In the genomic region with DNA sequence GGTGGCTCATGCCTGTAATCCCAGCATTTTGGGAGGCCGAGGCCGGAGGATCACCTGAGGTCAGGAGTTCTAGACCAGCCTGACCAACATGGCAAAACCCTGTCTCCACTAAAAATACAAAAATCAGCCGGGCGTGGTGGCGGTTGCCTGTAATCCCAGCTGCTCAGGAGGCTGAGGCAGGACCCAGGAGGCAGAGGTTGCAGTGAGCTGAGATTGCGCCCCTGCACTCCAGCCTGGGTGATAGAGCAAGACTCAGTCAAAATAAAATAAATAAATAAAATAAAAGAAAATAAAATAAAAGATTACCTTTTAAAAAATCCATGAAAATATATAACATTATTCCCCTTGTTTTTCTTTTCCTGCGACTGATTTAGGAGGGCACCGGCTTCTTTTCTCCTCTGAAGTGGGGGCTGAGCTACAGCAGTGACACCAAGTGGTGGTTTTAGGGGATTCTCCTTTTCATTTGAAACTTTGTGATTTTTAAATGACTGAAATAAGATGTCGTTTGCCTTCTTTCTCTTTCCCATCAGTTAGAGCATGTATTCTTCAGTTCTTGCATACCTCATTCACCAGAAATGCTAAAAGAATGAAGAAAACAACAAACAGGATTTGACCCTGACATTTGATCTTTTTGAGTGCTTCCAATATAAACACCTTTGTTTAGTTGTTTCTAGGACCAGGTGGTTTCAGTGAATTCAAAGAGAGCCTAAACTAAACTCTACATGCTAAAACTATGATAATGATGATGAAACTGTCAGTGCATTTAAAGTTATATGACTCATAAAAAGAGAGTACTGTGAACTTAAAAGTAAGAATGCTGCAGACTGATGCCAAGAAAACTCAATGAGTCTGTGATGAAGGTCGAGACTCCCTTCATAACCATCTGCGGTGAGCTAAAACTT, we compare ENCODE assay signal across 2 cellular contexts.
TF ChIP-seq lines count a peak whose summit lies in the region.

No MANE protein-coding gene starts in this region.

TF ChIP-seq in GM23338, 12 proteins besides CTCF, POLR2A, EP300 and RAD21 (continued from another document):
- TF ChIP-seq, protein P1, sequence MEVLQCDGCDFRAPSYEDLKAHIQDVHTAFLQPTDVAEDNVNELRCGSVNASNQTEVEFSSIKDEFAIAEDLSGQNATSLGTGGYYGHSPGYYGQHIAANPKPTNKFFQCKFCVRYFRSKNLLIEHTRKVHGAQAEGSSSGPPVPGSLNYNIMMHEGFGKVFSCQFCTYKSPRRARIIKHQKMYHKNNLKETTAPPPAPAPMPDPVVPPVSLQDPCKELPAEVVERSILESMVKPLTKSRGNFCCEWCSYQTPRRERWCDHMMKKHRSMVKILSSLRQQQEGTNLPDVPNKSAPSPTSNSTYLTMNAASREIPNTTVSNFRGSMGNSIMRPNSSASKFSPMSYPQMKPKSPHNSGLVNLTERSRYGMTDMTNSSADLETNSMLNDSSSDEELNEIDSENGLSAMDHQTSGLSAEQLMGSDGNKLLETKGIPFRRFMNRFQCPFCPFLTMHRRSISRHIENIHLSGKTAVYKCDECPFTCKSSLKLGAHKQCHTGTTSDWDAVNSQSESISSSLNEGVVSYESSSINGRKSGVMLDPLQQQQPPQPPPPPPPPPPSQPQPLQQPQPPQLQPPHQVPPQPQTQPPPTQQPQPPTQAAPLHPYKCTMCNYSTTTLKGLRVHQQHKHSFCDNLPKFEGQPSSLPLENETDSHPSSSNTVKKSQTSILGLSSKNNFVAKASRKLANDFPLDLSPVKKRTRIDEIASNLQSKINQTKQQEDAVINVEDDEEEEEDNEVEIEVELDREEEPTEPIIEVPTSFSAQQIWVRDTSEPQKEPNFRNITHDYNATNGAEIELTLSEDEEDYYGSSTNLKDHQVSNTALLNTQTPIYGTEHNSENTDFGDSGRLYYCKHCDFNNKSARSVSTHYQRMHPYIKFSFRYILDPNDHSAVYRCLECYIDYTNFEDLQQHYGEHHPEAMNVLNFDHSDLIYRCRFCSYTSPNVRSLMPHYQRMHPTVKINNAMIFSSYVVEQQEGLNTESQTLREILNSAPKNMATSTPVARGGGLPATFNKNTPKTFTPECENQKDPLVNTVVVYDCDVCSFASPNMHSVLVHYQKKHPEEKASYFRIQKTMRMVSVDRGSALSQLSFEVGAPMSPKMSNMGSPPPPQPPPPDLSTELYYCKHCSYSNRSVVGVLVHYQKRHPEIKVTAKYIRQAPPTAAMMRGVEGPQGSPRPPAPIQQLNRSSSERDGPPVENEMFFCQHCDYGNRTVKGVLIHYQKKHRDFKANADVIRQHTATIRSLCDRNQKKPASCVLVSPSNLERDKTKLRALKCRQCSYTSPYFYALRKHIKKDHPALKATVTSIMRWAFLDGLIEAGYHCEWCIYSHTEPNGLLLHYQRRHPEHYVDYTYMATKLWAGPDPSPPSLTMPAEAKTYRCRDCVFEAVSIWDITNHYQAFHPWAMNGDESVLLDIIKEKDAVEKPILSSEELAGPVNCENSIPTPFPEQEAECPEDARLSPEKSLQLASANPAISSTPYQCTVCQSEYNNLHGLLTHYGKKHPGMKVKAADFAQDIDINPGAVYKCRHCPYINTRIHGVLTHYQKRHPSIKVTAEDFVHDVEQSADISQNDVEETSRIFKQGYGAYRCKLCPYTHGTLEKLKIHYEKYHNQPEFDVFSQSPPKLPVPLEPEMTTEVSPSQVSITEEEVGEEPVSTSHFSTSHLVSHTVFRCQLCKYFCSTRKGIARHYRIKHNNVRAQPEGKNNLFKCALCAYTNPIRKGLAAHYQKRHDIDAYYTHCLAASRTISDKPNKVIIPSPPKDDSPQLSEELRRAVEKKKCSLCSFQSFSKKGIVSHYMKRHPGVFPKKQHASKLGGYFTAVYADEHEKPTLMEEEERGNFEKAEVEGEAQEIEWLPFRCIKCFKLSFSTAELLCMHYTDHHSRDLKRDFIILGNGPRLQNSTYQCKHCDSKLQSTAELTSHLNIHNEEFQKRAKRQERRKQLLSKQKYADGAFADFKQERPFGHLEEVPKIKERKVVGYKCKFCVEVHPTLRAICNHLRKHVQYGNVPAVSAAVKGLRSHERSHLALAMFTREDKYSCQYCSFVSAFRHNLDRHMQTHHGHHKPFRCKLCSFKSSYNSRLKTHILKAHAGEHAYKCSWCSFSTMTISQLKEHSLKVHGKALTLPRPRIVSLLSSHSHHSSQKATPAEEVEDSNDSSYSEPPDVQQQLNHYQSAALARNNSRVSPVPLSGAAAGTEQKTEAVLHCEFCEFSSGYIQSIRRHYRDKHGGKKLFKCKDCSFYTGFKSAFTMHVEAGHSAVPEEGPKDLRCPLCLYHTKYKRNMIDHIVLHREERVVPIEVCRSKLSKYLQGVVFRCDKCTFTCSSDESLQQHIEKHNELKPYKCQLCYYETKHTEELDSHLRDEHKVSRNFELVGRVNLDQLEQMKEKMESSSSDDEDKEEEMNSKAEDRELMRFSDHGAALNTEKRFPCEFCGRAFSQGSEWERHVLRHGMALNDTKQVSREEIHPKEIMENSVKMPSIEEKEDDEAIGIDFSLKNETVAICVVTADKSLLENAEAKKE (CRISPR knock-in tag; IDR thresholded peaks at IDR 0.05) = no peak
TF ChIP-seq in GM23338: peak in this region for 0.

TF ChIP-seq in neural cell, 6 proteins besides CTCF, POLR2A, EP300 and RAD21 (continued from another document):
- TF ChIP-seq, protein P2, sequence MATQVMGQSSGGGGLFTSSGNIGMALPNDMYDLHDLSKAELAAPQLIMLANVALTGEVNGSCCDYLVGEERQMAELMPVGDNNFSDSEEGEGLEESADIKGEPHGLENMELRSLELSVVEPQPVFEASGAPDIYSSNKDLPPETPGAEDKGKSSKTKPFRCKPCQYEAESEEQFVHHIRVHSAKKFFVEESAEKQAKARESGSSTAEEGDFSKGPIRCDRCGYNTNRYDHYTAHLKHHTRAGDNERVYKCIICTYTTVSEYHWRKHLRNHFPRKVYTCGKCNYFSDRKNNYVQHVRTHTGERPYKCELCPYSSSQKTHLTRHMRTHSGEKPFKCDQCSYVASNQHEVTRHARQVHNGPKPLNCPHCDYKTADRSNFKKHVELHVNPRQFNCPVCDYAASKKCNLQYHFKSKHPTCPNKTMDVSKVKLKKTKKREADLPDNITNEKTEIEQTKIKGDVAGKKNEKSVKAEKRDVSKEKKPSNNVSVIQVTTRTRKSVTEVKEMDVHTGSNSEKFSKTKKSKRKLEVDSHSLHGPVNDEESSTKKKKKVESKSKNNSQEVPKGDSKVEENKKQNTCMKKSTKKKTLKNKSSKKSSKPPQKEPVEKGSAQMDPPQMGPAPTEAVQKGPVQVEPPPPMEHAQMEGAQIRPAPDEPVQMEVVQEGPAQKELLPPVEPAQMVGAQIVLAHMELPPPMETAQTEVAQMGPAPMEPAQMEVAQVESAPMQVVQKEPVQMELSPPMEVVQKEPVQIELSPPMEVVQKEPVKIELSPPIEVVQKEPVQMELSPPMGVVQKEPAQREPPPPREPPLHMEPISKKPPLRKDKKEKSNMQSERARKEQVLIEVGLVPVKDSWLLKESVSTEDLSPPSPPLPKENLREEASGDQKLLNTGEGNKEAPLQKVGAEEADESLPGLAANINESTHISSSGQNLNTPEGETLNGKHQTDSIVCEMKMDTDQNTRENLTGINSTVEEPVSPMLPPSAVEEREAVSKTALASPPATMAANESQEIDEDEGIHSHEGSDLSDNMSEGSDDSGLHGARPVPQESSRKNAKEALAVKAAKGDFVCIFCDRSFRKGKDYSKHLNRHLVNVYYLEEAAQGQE (IDR thresholded peaks at IDR 0.05; ENCODE audit: borderline replicate concordance) = no peak
- TF ChIP-seq POLR2AphosphoS5 (IDR thresholded peaks at IDR 0.05) = no peak
TF ChIP-seq in neural cell: peak in this region for 1.
